Comparison of ENCODE assay signal across 9 cellular contexts in genomic region chr20:32445539-32446273, GRCh38.
DNase-seq lines count a peak whose midpoint lies in the region; ATAC-seq and TF ChIP-seq lines count a peak whose summit lies in the region.
"Had no signal": no experiment of that assay in that cellular context is flagged by ENCODE, and none has a peak within 500 bp of the region (broad histone marks: within the 10 kb centered on the region; RNA-seq: fewer than 3 reads in every experiment).

No MANE protein-coding gene starts in this region.

- peaks cover 16 to 36% of the 10 kb centered on the region in 2 donors for H3K4me1 Mint-ChIP-seq in effector memory CD8-positive, alpha-beta T cell (ENCODE audit: low read depth in 2 of 2)
- peaks cover 13% of the 10 kb centered on the region for H3K4me1 Mint-ChIP-seq in progenitor cell of endocrine pancreas (ENCODE audit: low read depth)

- ATAC-seq in effector memory CD8-positive, alpha-beta T cell (replicated peaks), result peak; percentile 61

- no peak for TF ChIP-seq CTCF in progenitor cell of endocrine pancreas (IDR thresholded peaks at IDR 0.05; ENCODE audit: unreplicated experiment)

- DNase-seq in NCI-H2107 (lab: John Stamatoyannopoulos, UW), result peak; percentile 20
- DNase-seq in NCI-H2107 treated with DMSO at 0.1 percent for 48 hours (lab: John Stamatoyannopoulos, UW; ENCODE audit: unreplicated experiment), result no peak
- peak; percentile 74 for DNase-seq in NCI-H69 (lab: John Stamatoyannopoulos, UW)
- DNase-seq in effector memory CD8-positive, alpha-beta T cell, result no peak
- no peak for DNase-seq in progenitor cell of endocrine pancreas (ENCODE audit: low spot score, unreplicated experiment)
- no peak for DNase-seq in GM19238 (ENCODE audit: insufficient read length, low spot score)
- DNase-seq in activated CD8-positive, alpha-beta memory T cell treated with anti-CD3 and anti-CD28 coated beads, Interleukin-2, amount 50 U/mL, for 4 hours, result no peak
- no peak for DNase-seq in COR-L47 (lab: John Stamatoyannopoulos, UW)
- DNase-seq: occipital lobe had no signal

- peaks cover 45% of the 10 kb centered on the region for H3K36me3 Mint-ChIP-seq in effector memory CD8-positive, alpha-beta T cell (ENCODE audit: insufficient read depth)
- H3K36me3 Mint-ChIP-seq in progenitor cell of endocrine pancreas (ENCODE audit: insufficient read depth), result peaks cover 29% of the 10 kb centered on the region

- H3K9me3 Mint-ChIP-seq in effector memory CD8-positive, alpha-beta T cell, result no peaks in the 10 kb centered on the region
- H3K9me3 Mint-ChIP-seq in progenitor cell of endocrine pancreas (ENCODE audit: low read depth), result no peaks in the 10 kb centered on the region

- no peak overlapping the region for H3K4me3 Mint-ChIP-seq in effector memory CD8-positive, alpha-beta T cell
- H3K4me3 Mint-ChIP-seq in progenitor cell of endocrine pancreas (ENCODE audit: low read depth), result no peak overlapping the region

- no peaks in the 10 kb centered on the region for H3K27me3 Mint-ChIP-seq in effector memory CD8-positive, alpha-beta T cell
- no peaks in the 10 kb centered on the region for H3K27me3 Mint-ChIP-seq in progenitor cell of endocrine pancreas

- H3K27ac Mint-ChIP-seq in effector memory CD8-positive, alpha-beta T cell, result peak overlapping the region; percentile 63 to 76
- H3K27ac Mint-ChIP-seq in progenitor cell of endocrine pancreas, result peak overlapping the region; percentile 90

Comparison
In these comparisons a context has a peak if more than half of its experiments do, and no peak if none do; other contexts are left out.
1. DNase-seq: peak in NCI-H2107 (single experiment) and NCI-H69 (single experiment); none in NCI-H2107 treated with DMSO at 0.1 percent for 48 hours (single experiment), effector memory CD8-positive, alpha-beta T cell (0 of 3), progenitor cell of endocrine pancreas (single experiment), GM19238 (single experiment), activated CD8-positive, alpha-beta memory T cell treated with anti-CD3 and anti-CD28 coated beads, Interleukin-2, amount 50 U/mL, for 4 hours (single experiment) and COR-L47 (single experiment).